8 cellular contexts compared by ENCODE assay signal in the genomic region with DNA sequence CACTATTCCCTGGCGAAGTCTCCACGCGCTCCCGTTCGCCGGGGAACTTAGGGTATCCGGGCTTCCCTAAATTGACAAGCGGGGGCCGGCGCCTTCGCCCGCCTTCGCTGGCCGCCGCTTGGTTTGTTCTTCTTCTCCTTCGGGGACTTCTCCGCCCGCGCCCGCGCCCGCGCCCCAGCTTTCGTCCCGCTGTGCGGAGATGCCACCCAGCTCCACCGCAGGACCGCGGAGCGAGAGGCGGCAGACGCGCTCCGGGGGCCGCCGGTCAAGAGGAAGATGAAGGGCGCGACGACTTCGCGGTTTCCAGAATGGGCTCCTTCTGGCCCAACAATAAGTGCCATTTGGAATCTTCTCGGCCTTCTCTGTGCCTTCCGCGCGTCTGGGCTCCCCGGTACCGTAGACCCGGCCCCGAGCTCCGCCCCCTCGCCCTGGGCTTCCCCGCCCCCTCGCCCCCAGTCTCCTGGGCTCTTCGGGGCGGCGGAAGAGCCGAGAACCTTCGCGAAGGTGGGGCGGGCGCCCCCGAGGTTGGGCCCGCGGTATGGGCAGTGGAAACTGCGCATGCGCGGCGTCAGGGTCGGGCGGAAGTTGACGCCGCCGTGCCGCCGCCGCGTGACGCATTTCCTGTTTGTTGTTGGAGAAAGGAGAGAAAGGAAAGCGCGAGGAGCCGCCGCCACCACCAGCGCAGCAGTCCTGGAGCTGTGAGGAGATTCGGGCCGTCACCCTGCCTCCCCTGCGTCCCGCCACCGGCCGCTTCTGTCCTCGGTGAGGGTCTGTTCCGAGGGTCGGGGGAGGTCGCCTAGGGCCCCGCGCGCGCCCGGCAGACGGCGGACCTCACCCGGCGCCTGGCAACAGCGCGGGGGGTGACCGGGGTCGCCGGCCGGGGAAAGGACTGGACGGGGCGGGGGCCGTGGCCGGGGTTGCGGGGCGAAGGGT. TPM values are rescaled to one million over a fixed set of nuclear protein-coding genes. Genes with fewer than 3 reads are reported as not detected.
DNase-seq lines count a peak whose midpoint lies in the region; ATAC-seq and TF ChIP-seq lines count a peak whose summit lies in the region.

A gene (plus strand): TSS at position 622 of the 933 bp plus-strand sequence. CDS start 21,569 bp downstream, outside the sequence.

- no peak for TF ChIP-seq CTCF in GM13976 (IDR thresholded peaks at IDR 0.05; ENCODE audit: borderline replicate concordance, control extremely low read depth, extremely low read depth, insufficient read depth, missing control alignments)
- no peak for TF ChIP-seq CTCF in adrenal gland (IDR thresholded peaks at IDR 0.05)
- no peak for TF ChIP-seq CTCF in heart left ventricle (IDR thresholded peaks at IDR 0.05)
- no peak for TF ChIP-seq CTCF in transverse colon (IDR thresholded peaks at IDR 0.05)

- in situ Hi-C loops in GM13976 (cut with MboI; ENCODE audit: low sequenced_read_pairs, unreplicated experiment), result no loop called here
- in situ Hi-C loops in transverse colon (cut with MboI; ENCODE audit: low pct_ligation_motif_present in 1 of 4, low pct_unique_long_range_greater_than_20kb in 1 of 4, low sequenced_read_pairs in 3 of 4), result no loop called here

- H3K27me3 ChIP-seq in adrenal gland (no peaks in the 10 kb centered on the region), heart left ventricle (no peaks in the 10 kb centered on the region), transverse colon (no peaks in the 10 kb centered on the region)

- H3K4me3 ChIP-seq in adrenal gland (peak within 1 kb of the TSS; percentile 13 to 98 (median 61)), heart left ventricle (peak within 1 kb of the TSS; percentile 46 to 99 (median 81)), transverse colon (peak within 1 kb of the TSS; percentile 77 to 86 (median 84))

- TF ChIP-seq POLR2A in adrenal gland (IDR thresholded peaks at IDR 0.05), result peak; percentile 74 to 88
- TF ChIP-seq POLR2A in heart left ventricle (IDR thresholded peaks at IDR 0.05), result peak; percentile 78 to 95
- TF ChIP-seq POLR2A in transverse colon (IDR thresholded peaks at IDR 0.05), result peak; percentile 94

- H3K4me1 ChIP-seq in adrenal gland (replicated peaks in 1 of 2), result peaks cover 0 to 35% of the 10 kb centered on the region in 2 donors
- H3K4me1 ChIP-seq in heart left ventricle, result peaks cover 7 to 49% (median 32%) of the 10 kb centered on the region in 12 donors
- peaks cover 13 to 38% (median 21%) of the 10 kb centered on the region in 4 donors for H3K4me1 ChIP-seq in transverse colon

- H3K9me3 ChIP-seq in adrenal gland (replicated peaks in 1 of 3) (no peaks in the 10 kb centered on the region), heart left ventricle (no peaks in the 10 kb centered on the region), transverse colon (no peaks in the 10 kb centered on the region)

- H3K36me3 ChIP-seq in adrenal gland (replicated peaks in 1 of 2) (no peaks in the 10 kb centered on the region), heart left ventricle (no peaks in the 10 kb centered on the region), transverse colon (no peaks in the 10 kb centered on the region)

- intact Hi-C loops in adrenal gland (cut with DNase I) (no loop called here), heart left ventricle (cut with DNase I) (loop anchor here in 5 of 10 donors (2.0 to 10.0 kb wide), 6 partner anchors 41 to 192 kb away; no protein-coding TSS in a partner anchor), transverse colon (cut with DNase I; ENCODE audit: low total_unique reads) (no loop called here)

- 2 to 17% (median 3%) methylated on average over 6 to 114 of the region's 114 CpGs for WGBS in adrenal gland, 4 donors
- 0 to 1% (median 0%) methylated on average over 42 to 114 of the region's 114 CpGs for WGBS in heart left ventricle, 4 donors
- 0 to 1% methylated on average over 1 to 76 of the region's 114 CpGs for WGBS in transverse colon (ENCODE audit: low coverage in 1 of 2), 2 donors

- ATAC-seq in HG02840 (IDR thresholded peaks at IDR 0.05; ENCODE audit: low FRiP score, unreplicated experiment) (peak; percentile 84), heart left ventricle (peak; percentile 76 to 92 (median 88))

- H3K27ac ChIP-seq in adrenal gland (peak within 1 kb of the TSS; percentile 37 to 100 (median 93)), heart left ventricle (peak within 1 kb of the TSS; percentile 88 to 100 (median 97)), transverse colon (peak within 1 kb of the TSS; percentile 98 to 99 (median 99))

- DNase-seq in GM13976 (ENCODE audit: low spot score) (peak; percentile 97), NCI-H1436 treated with DMSO at 0.1 percent for 48 hours (lab: John Stamatoyannopoulos, UW) (peak; percentile 56), T-helper 1 cell (peak; percentile 92 to 97 (median 95)), adrenal gland (peak; percentile 91 to 96 (median 95)), heart left ventricle (peak; percentile 94 to 98 (median 95)), pons (ENCODE audit: low spot score) (peak; percentile 92), transverse colon (peak; percentile 96)

- TF ChIP-seq EP300 in transverse colon (IDR thresholded peaks at IDR 0.05; ENCODE audit: low read depth), result no peak

RNA-seq across cellular contexts. Expression of the gene that starts here (rescaled TPM):
- total RNA-seq in adrenal gland (100 to 1,000 TPM in 1 of 8 donors, 10 to 100 TPM in 7; 38.4 to 120 (median 79.8) TPM), heart left ventricle (100 to 1,000 TPM; 123 to 195 (median 162) TPM), transverse colon (10 to 100 TPM; 47.0 to 87.6 (median 60.5) TPM)
- polyA plus RNA-seq in adrenal gland (100 to 1,000 TPM in 1 of 3 donors, 10 to 100 TPM in 2; 58.9 to 195 (median 75.7) TPM), heart left ventricle (100 to 1,000 TPM; 118 to 237 TPM)

Comparison
In these comparisons a context has a peak if more than half of its experiments do, and no peak if none do; other contexts are left out.
1. Peak in every context shown above with its lines: DNase-seq, ATAC-seq, H3K4me3 ChIP-seq and H3K27ac ChIP-seq.